36 cellular contexts compared by ENCODE assay signal in the genomic region with DNA sequence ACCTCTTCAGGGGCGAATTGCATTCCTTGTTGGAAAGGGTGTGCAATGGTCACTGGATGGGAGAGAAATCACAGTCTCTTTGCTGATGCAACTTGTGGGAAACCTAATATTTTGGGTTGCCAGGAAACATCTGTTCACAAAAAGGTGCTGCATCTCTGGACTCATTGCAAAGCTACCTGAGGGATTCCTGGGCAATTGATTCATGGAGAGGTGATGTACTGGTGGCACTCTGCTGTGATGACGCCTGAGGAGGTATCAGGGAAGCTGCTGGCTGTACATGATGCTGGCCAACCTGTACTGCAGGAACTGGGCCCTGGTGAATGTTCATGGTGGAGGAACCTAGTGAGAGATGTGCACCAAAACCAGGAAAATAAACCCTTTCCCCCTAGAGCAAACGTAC.
"Had no signal": no experiment of that assay in that cellular context is flagged by ENCODE, and none has a peak within 500 bp of the region (broad histone marks: within the 10 kb centered on the region; RNA-seq: fewer than 3 reads in every experiment).

No MANE protein-coding gene starts in this region.

- H3K27me3 ChIP-seq: MG63 had no signal

- H3K27ac ChIP-seq: KMS-11 had no signal

- H3K4me3 ChIP-seq: MG63 had no signal

- DNase-seq: Karpas-422, Kasumi-1, KG1, MG63, MM.1S, MV-4-11, NCI-H1048, NCI-H1092, NCI-H1092 treated with DMSO at 0.1 percent for 48 hours, NCI-H1105, NCI-H1105 treated with DMSO at 0.1 percent for 48 hours, NCI-H1417, NCI-H1417 treated with DMSO at 0.1 percent for 48 hours, NCI-H1436, NCI-H1436 treated with DMSO at 0.1 percent for 48 hours, NCI-H146, NCI-H1694, NCI-H1694 treated with DMSO at 0.1 percent for 48 hours, NCI-H187, NCI-H187 treated with DMSO at 0.1 percent for 48 hours, NCI-H2029, NCI-H2029 treated with DMSO at 0.1 percent for 48 hours, NCI-H2081, NCI-H2081 treated with DMSO at 0.1 percent for 48 hours, NCI-H2107, NCI-H2171, NCI-H2171 treated with DMSO at 0.1 percent for 48 hours, NCI-H2227 treated with DMSO at 0.1 percent for 48 hours, NCI-H226, NCI-H345, NCI-H446, NCI-H446 treated with DMSO at 0.1 percent for 48 hours, NCI-H510A, NCI-H510A treated with DMSO at 0.1 percent for 48 hours, NCI-H524 had no signal

- H3K4me2 ChIP-seq: KMS-11 had no signal

- H3K9ac ChIP-seq: KMS-11 had no signal
